Comparison of ENCODE assay signal across 8 cellular contexts in the genomic region with DNA sequence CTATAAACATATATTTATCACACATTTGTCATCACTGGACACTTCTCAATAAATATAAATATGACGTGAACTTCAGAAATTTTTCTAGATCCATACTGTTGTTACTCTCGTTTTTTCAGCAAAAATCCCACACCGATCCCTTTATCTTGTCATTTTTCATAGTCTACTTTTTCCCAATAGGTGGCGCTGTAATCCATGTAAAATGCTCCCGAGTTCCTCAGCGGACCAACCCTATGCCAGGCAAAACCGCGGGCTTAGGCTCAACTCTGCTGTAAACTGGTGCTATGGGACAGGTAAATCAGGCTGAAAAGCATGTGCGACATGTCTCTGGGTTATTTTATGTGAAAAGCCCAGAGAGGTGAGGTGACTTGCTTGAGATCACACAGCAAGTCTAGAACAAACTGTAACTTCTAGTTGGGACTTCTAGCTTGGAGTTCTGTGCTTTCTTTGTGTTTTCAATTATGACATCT.
DNase-seq lines count a peak whose midpoint lies in the region; ATAC-seq and TF ChIP-seq lines count a peak whose summit lies in the region.

No MANE protein-coding gene starts in this region.

- CTCF ChIA-PET in activated CD8-positive, alpha-beta memory T cell treated with anti-CD3 and anti-CD28 coated beads, Interleukin-2, amount 10 ng/mL, durations not matched to agents 7 days and 5 days (lab: Charles Lee) = interaction anchor here (0.7 to 1.0 kb wide), 3 partner anchors 154 to 279 kb away, joined by 3 to 4 read pairs (median 3); no protein-coding TSS in a partner anchor

- H3K9me3 ChIP-seq in HAP-1 (no peaks in the 10 kb centered on the region), esophagus squamous epithelium (no peaks in the 10 kb centered on the region)

- H3K27me3 ChIP-seq in HAP-1 (ENCODE audit: low read depth) (no peaks in the 10 kb centered on the region), esophagus squamous epithelium (no peaks in the 10 kb centered on the region)

- H3K36me3 ChIP-seq in HAP-1 (replicated peaks) = no peaks in the 10 kb centered on the region
- peaks cover 0 to 14% (median 0%) of the 10 kb centered on the region in 3 donors for H3K36me3 ChIP-seq in esophagus squamous epithelium

- intact Hi-C loops in esophagus squamous epithelium (cut with DNase I) = loop anchor here (10.0 kb wide), 1 partner anchor 177 kb away; no protein-coding TSS in a partner anchor

- H3K4me1 Mint-ChIP-seq in activated CD8-positive, alpha-beta memory T cell treated with anti-CD3 and anti-CD28 coated beads, Interleukin-2, amount 10 ng/mL, durations not matched to agents 7 days and 5 days = no peaks in the 10 kb centered on the region

- no peak overlapping the region for H3K4me3 Mint-ChIP-seq in activated CD8-positive, alpha-beta memory T cell treated with anti-CD3 and anti-CD28 coated beads, Interleukin-2, amount 10 ng/mL, durations not matched to agents 7 days and 5 days

- no peak for TF ChIP-seq POLR2A in NB4 (IDR thresholded peaks at IDR 0.05; ENCODE audit: extremely low read depth, insufficient read length)
- TF ChIP-seq POLR2A in esophagus squamous epithelium (IDR thresholded peaks at IDR 0.05) = no peak

- 1 to 2% methylated on average over 9 of the region's 9 CpGs for WGBS in esophagus squamous epithelium, 2 donors

- ATAC-seq in activated CD8-positive, alpha-beta memory T cell treated with anti-CD3 and anti-CD28 coated beads, Interleukin-2, amount 10 ng/mL, durations not matched to agents 7 days and 5 days = no peak
- no peak for ATAC-seq in GM18858 (IDR thresholded peaks at IDR 0.05; ENCODE audit: unreplicated experiment)

- H3K4me3 ChIP-seq in HAP-1 = no peak overlapping the region
- H3K4me3 ChIP-seq in NB4 (ENCODE audit: low read depth, low read length) = no peak overlapping the region
- H3K4me3 ChIP-seq in esophagus squamous epithelium = no peak overlapping the region

- H3K4me1 ChIP-seq in HAP-1 (peaks cover 26% of the 10 kb centered on the region), esophagus squamous epithelium (peaks cover 6 to 46% (median 7%) of the 10 kb centered on the region in 3 donors)

- peak; percentile 43 for DNase-seq in activated CD8-positive, alpha-beta memory T cell treated with anti-CD3 and anti-CD28 coated beads, Interleukin-2, amount 10 ng/mL, durations not matched to agents 7 days and 5 days
- DNase-seq in activated CD8-positive, alpha-beta memory T cell treated with anti-CD3 and anti-CD28 coated beads for 24 hours = no peak
- peak; percentile 73 to 76 for DNase-seq in HAP-1 (ENCODE audit: low spot score in 2 of 2)
- DNase-seq in NB4 (ENCODE audit: low read depth) = peak; percentile 67
- DNase-seq in SKM-1 (lab: John Stamatoyannopoulos, UW; ENCODE audit: unreplicated experiment) = peak; percentile 46
- no peak for DNase-seq in esophagus squamous epithelium (lab: John Stamatoyannopoulos, UW)
- DNase-seq in mucosa of gallbladder (ENCODE audit: low spot score) = peak; percentile 56

- H3K36me3 Mint-ChIP-seq in activated CD8-positive, alpha-beta memory T cell treated with anti-CD3 and anti-CD28 coated beads, Interleukin-2, amount 10 ng/mL, durations not matched to agents 7 days and 5 days = no peaks in the 10 kb centered on the region

- H3K27ac ChIP-seq in esophagus squamous epithelium = peak overlapping the region in 2 of 4 donors; percentile 1 to 31

- TF ChIP-seq CTCF in NB4 (IDR thresholded peaks at IDR 0.05; ENCODE audit: low read depth, low read length) = peak; percentile 61
- TF ChIP-seq CTCF in esophagus squamous epithelium (IDR thresholded peaks at IDR 0.05) = peak; percentile 59 to 82 (median 77)

- H3K9me3 Mint-ChIP-seq in activated CD8-positive, alpha-beta memory T cell treated with anti-CD3 and anti-CD28 coated beads, Interleukin-2, amount 10 ng/mL, durations not matched to agents 7 days and 5 days (ENCODE audit: low read depth) = no peaks in the 10 kb centered on the region

- no peaks in the 10 kb centered on the region for H3K27me3 Mint-ChIP-seq in activated CD8-positive, alpha-beta memory T cell treated with anti-CD3 and anti-CD28 coated beads, Interleukin-2, amount 10 ng/mL, durations not matched to agents 7 days and 5 days

- in situ Hi-C loops in HAP-1 (cut with MboI; ENCODE audit: low sequenced_read_pairs) = loop anchor here (10.0 kb wide), 2 partner anchors 97 to 187 kb away; no protein-coding TSS in a partner anchor

- no peak overlapping the region for H3K27ac Mint-ChIP-seq in activated CD8-positive, alpha-beta memory T cell treated with anti-CD3 and anti-CD28 coated beads, Interleukin-2, amount 10 ng/mL, durations not matched to agents 7 days and 5 days

Comparison
In these comparisons a context has a peak if more than half of its experiments do, and no peak if none do; other contexts are left out.
1. DNase-seq: peak in activated CD8-positive, alpha-beta memory T cell treated with anti-CD3 and anti-CD28 coated beads, Interleukin-2, amount 10 ng/mL, durations not matched to agents 7 days and 5 days (single experiment), HAP-1 (2 of 2), NB4 (single experiment), SKM-1 (single experiment) and mucosa of gallbladder (single experiment); none in activated CD8-positive, alpha-beta memory T cell treated with anti-CD3 and anti-CD28 coated beads for 24 hours (single experiment) and esophagus squamous epithelium (single experiment).